ENCODE assay signal across 8 cellular contexts in the genomic region with DNA sequence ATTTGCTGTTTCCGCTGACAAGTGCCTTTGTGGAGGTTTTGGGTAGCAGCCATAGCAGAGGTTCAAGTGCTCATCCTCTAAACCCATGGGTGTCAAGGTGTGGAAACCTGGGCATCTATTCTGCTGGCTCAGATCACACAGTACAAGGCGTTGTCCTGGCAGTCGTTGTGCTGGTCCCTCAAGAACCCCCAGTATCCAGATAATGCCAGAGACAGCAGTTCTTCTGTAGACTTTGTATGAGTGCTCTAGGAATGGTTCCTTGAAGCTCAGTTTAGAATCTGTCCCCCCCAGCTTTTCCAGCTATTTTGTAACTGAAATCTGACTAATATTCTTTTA.
"Had no signal": no experiment of that assay in that cellular context is flagged by ENCODE, and none has a peak within 500 bp of the region (broad histone marks: within the 10 kb centered on the region; RNA-seq: fewer than 3 reads in every experiment).

No MANE protein-coding gene starts in this region.

- FAIRE-seq: H54, HTR-8/SVneo, K562 had no signal

- H2AFZ ChIP-seq: GM23248 had no signal

- DNase-seq: GM23248, GOT3, H9, HCEC 1CT, IMR-90 had no signal

- H3K27ac ChIP-seq: GM23248 had no signal

- H3K9ac ChIP-seq: GM23248 had no signal

- H3K4me3 ChIP-seq: GM23248, K562 had no signal

- ATAC-seq: K562 had no signal
